Comparison of ENCODE assay signal across 9 cellular contexts in the genomic region with DNA sequence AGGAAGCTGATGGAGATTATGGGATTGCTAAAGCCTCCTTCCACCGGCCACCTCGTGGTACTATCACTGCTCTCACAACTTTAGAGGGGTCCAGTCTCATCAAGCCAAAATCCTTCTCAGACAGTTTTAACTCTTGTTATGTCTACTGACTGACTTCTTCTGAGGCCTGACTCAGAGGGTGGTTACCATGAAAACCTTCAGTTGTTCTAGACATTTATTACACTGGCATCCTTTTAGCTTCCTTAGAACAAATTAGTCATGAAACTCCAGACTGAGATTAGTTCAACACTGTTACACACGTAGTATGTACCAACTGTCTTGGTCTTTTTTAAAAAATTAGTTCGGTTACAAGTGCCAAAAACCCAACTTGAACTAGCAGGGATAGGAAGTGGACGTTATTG. TPM values are rescaled to one million over a fixed set of nuclear protein-coding genes. Genes with fewer than 3 reads are reported as not detected.
A peak's percentile ranks its signal among the peaks of the same experiment; 100 is the strongest.
DNase-seq lines count a peak whose midpoint lies in the region; ATAC-seq and TF ChIP-seq lines count a peak whose summit lies in the region.
"Had no signal": no experiment of that assay in that cellular context is flagged by ENCODE, and none has a peak within 500 bp of the region (broad histone marks: within the 10 kb centered on the region; RNA-seq: fewer than 3 reads in every experiment).

No MANE protein-coding gene starts in this region.

- ATAC-seq in CD8-positive, alpha-beta T cell: peak; percentile 23
- ATAC-seq in GM21423 (IDR thresholded peaks at IDR 0.05; ENCODE audit: unreplicated experiment) (no peak), GM18498 (IDR thresholded peaks at IDR 0.05; ENCODE audit: unreplicated experiment) (no peak)

- H3K4me2 ChIP-seq in PC-9 (peak overlapping the region; percentile 41), parathyroid adenoma (ENCODE audit: low read length) (no peak overlapping the region)

- peaks cover 12% of the 10 kb centered on the region for H3K4me1 Mint-ChIP-seq in CD8-positive, alpha-beta T cell (ENCODE audit: low read depth)

- TF ChIP-seq CTCF in CD8-positive, alpha-beta T cell (IDR thresholded peaks at IDR 0.05): no peak
- no peak for TF ChIP-seq CTCF in PC-9 (conservative IDR thresholded peaks at IDR 0.05)
- no peak for TF ChIP-seq CTCF in parathyroid adenoma (IDR thresholded peaks at IDR 0.05)

- H4K20me1 ChIP-seq in PC-9 (ENCODE audit: insufficient read depth): no peaks in the 10 kb centered on the region

- no peak overlapping the region for H3K4me3 Mint-ChIP-seq in CD8-positive, alpha-beta T cell

- H3K27me3 Mint-ChIP-seq in CD8-positive, alpha-beta T cell (ENCODE audit: low read depth): no peaks in the 10 kb centered on the region

- H3K36me3 ChIP-seq in CD8-positive, alpha-beta T cell (ENCODE audit: insufficient read depth, low read length): no peaks in the 10 kb centered on the region
- H3K36me3 ChIP-seq in PC-9 (ENCODE audit: low read depth) (no peaks in the 10 kb centered on the region), parathyroid adenoma (ENCODE audit: control insufficient read depth, insufficient read depth, low read length) (no peaks in the 10 kb centered on the region)

- H3K27ac Mint-ChIP-seq in CD8-positive, alpha-beta T cell: peak overlapping the region; percentile 52

- H3K9me3 Mint-ChIP-seq in CD8-positive, alpha-beta T cell: no peaks in the 10 kb centered on the region

- no peaks in the 10 kb centered on the region for H3K9me2 ChIP-seq in PC-9 (ENCODE audit: insufficient read depth)

- H2AFZ ChIP-seq in PC-9 (no peak overlapping the region), parathyroid adenoma (peak overlapping the region; percentile 50)

- intact Hi-C loops in CD8-positive, alpha-beta T cell (cut with DNase I, micrococcal nuclease): no loop called here
- intact Hi-C loops in PC-9 (cut with micrococcal nuclease; ENCODE audit: unreplicated experiment): no loop called here

- BruUV-seq in PC-9 (replicated peaks; lab: Mats Ljungman, UMichigan): no TSS peak

- no peak overlapping the region for H3K4me3 ChIP-seq in CD8-positive, alpha-beta T cell (ENCODE audit: low read depth, low read length)
- H3K4me3 ChIP-seq in PC-9 (no peak overlapping the region), parathyroid adenoma (ENCODE audit: low read depth, low read length) (no peak overlapping the region)

- H3K27me3 ChIP-seq in CD8-positive, alpha-beta T cell (ENCODE audit: insufficient read depth, low read length): no peaks in the 10 kb centered on the region
- H3K27me3 ChIP-seq in PC-9 (ENCODE audit: insufficient read depth, low read depth) (no peaks in the 10 kb centered on the region), parathyroid adenoma (ENCODE audit: control insufficient read depth, insufficient read depth, low read length) (no peaks in the 10 kb centered on the region)

- H3K36me3 Mint-ChIP-seq in CD8-positive, alpha-beta T cell: no peaks in the 10 kb centered on the region

- no peak overlapping the region for H3K9ac ChIP-seq in parathyroid adenoma

- peaks cover 10% of the 10 kb centered on the region for H3K4me1 ChIP-seq in CD8-positive, alpha-beta T cell (ENCODE audit: insufficient read depth, low read length)
- H3K4me1 ChIP-seq in PC-9 (replicated peaks; ENCODE audit: insufficient read depth) (peaks cover 14% of the 10 kb centered on the region; the same call in 1 of the 2 replicates), parathyroid adenoma (no peaks in the 10 kb centered on the region)

- H3K79me2 ChIP-seq in PC-9 (ENCODE audit: low read depth) (no peaks in the 10 kb centered on the region), parathyroid adenoma (no peaks in the 10 kb centered on the region)

- H3K9me3 ChIP-seq in CD8-positive, alpha-beta T cell (ENCODE audit: low read length): no peaks in the 10 kb centered on the region
- H3K9me3 ChIP-seq in PC-9 (ENCODE audit: insufficient read depth, low read depth) (no peaks in the 10 kb centered on the region), parathyroid adenoma (ENCODE audit: control insufficient read depth, low read length) (no peaks in the 10 kb centered on the region)

- CTCF ChIA-PET in CD8-positive, alpha-beta T cell (lab: Charles Lee): interaction anchor here (1.0 to 1.2 kb wide), 2 partner anchors 15 to 37 kb away, joined by 3 to 4 read pairs; no protein-coding TSS in a partner anchor
- CTCF ChIA-PET in PC-9 (lab: Charles Lee): no interaction called here

- H3F3A ChIP-seq in PC-9 (ENCODE audit: insufficient read depth, low read depth): 0 out of 2 replicates have a peak, but pooled peaks cover 12% of the 10 kb centered on the region

- no peak overlapping the region for H3K27ac ChIP-seq in CD8-positive, alpha-beta T cell (ENCODE audit: low read depth, low read length)
- H3K27ac ChIP-seq in PC-9 (0 out of 2 replicates have a peak overlapping the region, but pooled peaks have one; percentile 7), parathyroid adenoma (no peak overlapping the region)

- POLR2A ChIA-PET in CD8-positive, alpha-beta T cell (lab: Charles Lee): interaction anchor here (0.6 to 0.7 kb wide), 3 partner anchors 23 to 52 kb away, joined by 3 to 8 read pairs (median 3); no protein-coding TSS in a partner anchor
- POLR2A ChIA-PET in PC-9 (lab: Charles Lee; ENCODE audit: unreplicated experiment): no interaction called here

- no peak for DNase-seq in CD8-positive, alpha-beta T cell
- DNase-seq in PC-9 (peak in 1 of 2 experiments; percentile 59), dedifferentiated amniotic fluid mesenchymal stem cell (ENCODE audit: extremely low spot score) (peak; percentile 43), NAMALWA (ENCODE audit: low spot score) (no peak), NCI-H187 treated with DMSO at 0.1 percent for 48 hours (lab: John Stamatoyannopoulos, UW) (no peak)

RNA-seq across cellular contexts. Expression of a gene that starts 7.5 kb away (rescaled TPM):
- total RNA-seq in CD8-positive, alpha-beta T cell: under 1 TPM; 0.22 to 0.39 TPM
- total RNA-seq in PC-9 (2021): 4.4 and 4.9 TPM in 2 replicates

RNA-seq across cellular contexts. Expression of a gene that starts 25.9 kb away (rescaled TPM):
- not detected for total RNA-seq in CD8-positive, alpha-beta T cell
- total RNA-seq in PC-9 (2021): 2.9 and 6.4 TPM in 2 replicates
- total RNA-seq: lung microvascular endothelial cell had no signal

RNA-seq across cellular contexts. Expression of a gene that starts 32.1 kb away (rescaled TPM):
- total RNA-seq in CD8-positive, alpha-beta T cell: not detected
- 0.28 and 0.80 TPM in 2 replicates for total RNA-seq in PC-9 (2021)
- total RNA-seq: lung microvascular endothelial cell had no signal

RNA-seq across cellular contexts. Expression of a gene that starts 33.1 kb away (rescaled TPM):
- total RNA-seq in CD8-positive, alpha-beta T cell: not detected
- not detected in 2 replicates for total RNA-seq in PC-9 (2021)
